1 cellular context compared by ENCODE assay signal in the genomic region with DNA sequence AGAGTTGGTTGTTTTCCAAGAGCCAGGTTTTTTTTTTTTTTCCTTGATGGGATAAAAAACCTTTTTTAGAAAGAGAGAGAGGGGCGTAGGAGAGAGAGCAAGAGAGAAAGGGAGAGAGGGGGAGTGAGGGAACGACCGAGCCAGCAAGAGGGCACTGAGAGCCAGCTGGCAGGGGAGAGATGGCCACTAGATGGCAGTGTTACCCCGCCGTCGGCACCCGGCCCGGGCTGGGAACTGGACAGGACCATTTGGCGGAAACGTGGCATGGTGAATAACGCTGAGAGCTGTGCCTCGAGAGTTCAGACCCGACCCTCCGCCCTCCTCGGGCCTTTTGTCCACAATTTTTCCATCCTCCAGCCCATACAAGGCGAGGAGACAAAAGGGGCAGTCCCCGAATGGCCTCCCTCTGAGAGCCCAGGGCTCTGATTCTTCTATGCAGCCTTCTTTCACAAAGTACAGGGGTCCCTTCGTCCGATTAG.
TF ChIP-seq lines count a peak whose summit lies in the region.

No MANE protein-coding gene starts in this region.

TF ChIP-seq in A549, 52 proteins besides CTCF, POLR2A, EP300 and RAD21 (continued from another document):
- TF ChIP-seq, protein P1, sequence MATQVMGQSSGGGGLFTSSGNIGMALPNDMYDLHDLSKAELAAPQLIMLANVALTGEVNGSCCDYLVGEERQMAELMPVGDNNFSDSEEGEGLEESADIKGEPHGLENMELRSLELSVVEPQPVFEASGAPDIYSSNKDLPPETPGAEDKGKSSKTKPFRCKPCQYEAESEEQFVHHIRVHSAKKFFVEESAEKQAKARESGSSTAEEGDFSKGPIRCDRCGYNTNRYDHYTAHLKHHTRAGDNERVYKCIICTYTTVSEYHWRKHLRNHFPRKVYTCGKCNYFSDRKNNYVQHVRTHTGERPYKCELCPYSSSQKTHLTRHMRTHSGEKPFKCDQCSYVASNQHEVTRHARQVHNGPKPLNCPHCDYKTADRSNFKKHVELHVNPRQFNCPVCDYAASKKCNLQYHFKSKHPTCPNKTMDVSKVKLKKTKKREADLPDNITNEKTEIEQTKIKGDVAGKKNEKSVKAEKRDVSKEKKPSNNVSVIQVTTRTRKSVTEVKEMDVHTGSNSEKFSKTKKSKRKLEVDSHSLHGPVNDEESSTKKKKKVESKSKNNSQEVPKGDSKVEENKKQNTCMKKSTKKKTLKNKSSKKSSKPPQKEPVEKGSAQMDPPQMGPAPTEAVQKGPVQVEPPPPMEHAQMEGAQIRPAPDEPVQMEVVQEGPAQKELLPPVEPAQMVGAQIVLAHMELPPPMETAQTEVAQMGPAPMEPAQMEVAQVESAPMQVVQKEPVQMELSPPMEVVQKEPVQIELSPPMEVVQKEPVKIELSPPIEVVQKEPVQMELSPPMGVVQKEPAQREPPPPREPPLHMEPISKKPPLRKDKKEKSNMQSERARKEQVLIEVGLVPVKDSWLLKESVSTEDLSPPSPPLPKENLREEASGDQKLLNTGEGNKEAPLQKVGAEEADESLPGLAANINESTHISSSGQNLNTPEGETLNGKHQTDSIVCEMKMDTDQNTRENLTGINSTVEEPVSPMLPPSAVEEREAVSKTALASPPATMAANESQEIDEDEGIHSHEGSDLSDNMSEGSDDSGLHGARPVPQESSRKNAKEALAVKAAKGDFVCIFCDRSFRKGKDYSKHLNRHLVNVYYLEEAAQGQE (IDR thresholded peaks at IDR 0.05) = no peak
- TF ChIP-seq MAZ (IDR thresholded peaks at IDR 0.05; ENCODE audit: borderline replicate concordance, low read depth, low read length) (no peak), SMC3 (IDR thresholded peaks at IDR 0.05) (peak; percentile 99), HDAC2 (IDR thresholded peaks at IDR 0.05) (no peak), EHF (CRISPR knock-in tag; IDR thresholded peaks at IDR 0.05) (no peak), ZC3H11A (IDR thresholded peaks at IDR 0.05) (no peak), MYC (IDR thresholded peaks at IDR 0.05; ENCODE audit: borderline replicate concordance, low read length) (peak; percentile 58), RCOR1 (IDR thresholded peaks at IDR 0.05; ENCODE audit: low read depth, low read length) (no peak), HOXB13 (CRISPR knock-in tag; IDR thresholded peaks at IDR 0.05; ENCODE audit: low read depth) (no peak), NFE2L2 (conservative IDR thresholded peaks at IDR 0.05; ENCODE audit: low read length) (no peak)
- TF ChIP-seq, protein P2, sequence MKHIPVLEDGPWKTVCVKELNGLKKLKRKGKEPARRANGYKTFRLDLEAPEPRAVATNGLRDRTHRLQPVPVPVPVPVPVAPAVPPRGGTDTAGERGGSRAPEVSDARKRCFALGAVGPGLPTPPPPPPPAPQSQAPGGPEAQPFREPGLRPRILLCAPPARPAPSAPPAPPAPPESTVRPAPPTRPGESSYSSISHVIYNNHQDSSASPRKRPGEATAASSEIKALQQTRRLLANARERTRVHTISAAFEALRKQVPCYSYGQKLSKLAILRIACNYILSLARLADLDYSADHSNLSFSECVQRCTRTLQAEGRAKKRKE (CRISPR knock-in tag; IDR thresholded peaks at IDR 0.05; ENCODE audit: low read depth) = no peak
- TF ChIP-seq, protein P3, sequence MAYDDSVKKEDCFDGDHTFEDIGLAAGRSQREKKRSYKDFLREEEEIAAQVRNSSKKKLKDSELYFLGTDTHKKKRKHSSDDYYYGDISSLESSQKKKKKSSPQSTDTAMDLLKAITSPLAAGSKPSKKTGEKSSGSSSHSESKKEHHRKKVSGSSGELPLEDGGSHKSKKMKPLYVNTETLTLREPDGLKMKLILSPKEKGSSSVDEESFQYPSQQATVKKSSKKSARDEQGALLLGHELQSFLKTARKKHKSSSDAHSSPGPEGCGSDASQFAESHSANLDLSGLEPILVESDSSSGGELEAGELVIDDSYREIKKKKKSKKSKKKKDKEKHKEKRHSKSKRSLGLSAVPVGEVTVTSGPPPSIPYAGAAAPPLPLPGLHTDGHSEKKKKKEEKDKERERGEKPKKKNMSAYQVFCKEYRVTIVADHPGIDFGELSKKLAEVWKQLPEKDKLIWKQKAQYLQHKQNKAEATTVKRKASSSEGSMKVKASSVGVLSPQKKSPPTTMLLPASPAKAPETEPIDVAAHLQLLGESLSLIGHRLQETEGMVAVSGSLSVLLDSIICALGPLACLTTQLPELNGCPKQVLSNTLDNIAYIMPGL (CRISPR knock-in tag; IDR thresholded peaks at IDR 0.05; ENCODE audit: borderline replicate concordance) = no peak
- TF ChIP-seq, protein P4, sequence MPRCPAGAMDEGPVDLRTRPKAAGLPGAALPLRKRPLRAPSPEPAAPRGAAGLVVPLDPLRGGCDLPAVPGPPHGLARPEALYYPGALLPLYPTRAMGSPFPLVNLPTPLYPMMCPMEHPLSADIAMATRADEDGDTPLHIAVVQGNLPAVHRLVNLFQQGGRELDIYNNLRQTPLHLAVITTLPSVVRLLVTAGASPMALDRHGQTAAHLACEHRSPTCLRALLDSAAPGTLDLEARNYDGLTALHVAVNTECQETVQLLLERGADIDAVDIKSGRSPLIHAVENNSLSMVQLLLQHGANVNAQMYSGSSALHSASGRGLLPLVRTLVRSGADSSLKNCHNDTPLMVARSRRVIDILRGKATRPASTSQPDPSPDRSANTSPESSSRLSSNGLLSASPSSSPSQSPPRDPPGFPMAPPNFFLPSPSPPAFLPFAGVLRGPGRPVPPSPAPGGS (IDR thresholded peaks at IDR 0.05) = no peak
- TF ChIP-seq, protein P5, sequence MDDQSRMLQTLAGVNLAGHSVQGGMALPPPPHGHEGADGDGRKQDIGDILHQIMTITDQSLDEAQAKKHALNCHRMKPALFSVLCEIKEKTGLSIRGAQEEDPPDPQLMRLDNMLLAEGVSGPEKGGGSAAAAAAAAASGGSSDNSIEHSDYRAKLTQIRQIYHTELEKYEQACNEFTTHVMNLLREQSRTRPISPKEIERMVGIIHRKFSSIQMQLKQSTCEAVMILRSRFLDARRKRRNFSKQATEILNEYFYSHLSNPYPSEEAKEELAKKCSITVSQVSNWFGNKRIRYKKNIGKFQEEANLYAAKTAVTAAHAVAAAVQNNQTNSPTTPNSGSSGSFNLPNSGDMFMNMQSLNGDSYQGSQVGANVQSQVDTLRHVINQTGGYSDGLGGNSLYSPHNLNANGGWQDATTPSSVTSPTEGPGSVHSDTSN (IDR thresholded peaks at IDR 0.05) = peak; percentile 70
TF ChIP-seq in A549: peak in this region for 6.
